14 cellular contexts compared by ENCODE assay signal in genomic region chr17:17885029-17885351, GRCh38. TPM values are rescaled to one million over a fixed set of nuclear protein-coding genes. Genes with fewer than 3 reads are reported as not detected.
DNase-seq lines count a peak whose midpoint lies in the region; ATAC-seq, FAIRE-seq and TF ChIP-seq lines count a peak whose summit lies in the region.
"Had no signal": no experiment of that assay in that cellular context is flagged by ENCODE, and none has a peak within 500 bp of the region (broad histone marks: within the 10 kb centered on the region; RNA-seq: fewer than 3 reads in every experiment).

No MANE protein-coding gene starts in this region.

- H3K4me3 Mint-ChIP-seq in brain: peak overlapping the region in 3 of 5 experiments; percentile 42 to 67 (median 50)
- no peak overlapping the region for H3K4me3 Mint-ChIP-seq in stimulated activated effector memory CD8-positive, alpha-beta T cell treated with anti-CD3 and anti-CD28 coated beads, Interleukin-12 subunit alpha, Interleukin-12 subunit beta, amount 100 ng/mL, for 72 hours

- no peaks in the 10 kb centered on the region for H3K9me3 Mint-ChIP-seq in brain
- H3K9me3 Mint-ChIP-seq in stimulated activated effector memory CD8-positive, alpha-beta T cell treated with anti-CD3 and anti-CD28 coated beads, Interleukin-12 subunit alpha, Interleukin-12 subunit beta, amount 100 ng/mL, for 72 hours: no peaks in the 10 kb centered on the region

- DNase-seq in NCI-H1417 (lab: John Stamatoyannopoulos, UW): peak; percentile 2 to 46 (median 28)
- DNase-seq in NCI-H1417 treated with DMSO at 0.1 percent for 48 hours (lab: John Stamatoyannopoulos, UW): no peak
- no peak for DNase-seq in stimulated activated effector memory CD8-positive, alpha-beta T cell treated with anti-CD3 and anti-CD28 coated beads, Interleukin-12 subunit alpha, Interleukin-12 subunit beta, amount 100 ng/mL, for 72 hours (ENCODE audit: low spot score in 2 of 2)
- no peak for DNase-seq in cerebellar nuclear complex (lab: John Stamatoyannopoulos, UW)
- DNase-seq in SIG-M5 (lab: John Stamatoyannopoulos, UW): no peak
- DNase-seq: GM23248, Karpas-422, MM.1S, NCI-H2081 had no signal

- peak overlapping the region; percentile 80 to 98 (median 92) for H3K27ac Mint-ChIP-seq in brain
- H3K27ac Mint-ChIP-seq in stimulated activated effector memory CD8-positive, alpha-beta T cell treated with anti-CD3 and anti-CD28 coated beads, Interleukin-12 subunit alpha, Interleukin-12 subunit beta, amount 100 ng/mL, for 72 hours: peak overlapping the region; percentile 30

- H3K36me3 Mint-ChIP-seq in brain: peaks cover 24% of the 10 kb centered on the region
- H3K36me3 Mint-ChIP-seq in stimulated activated effector memory CD8-positive, alpha-beta T cell treated with anti-CD3 and anti-CD28 coated beads, Interleukin-12 subunit alpha, Interleukin-12 subunit beta, amount 100 ng/mL, for 72 hours: peaks cover 29% of the 10 kb centered on the region

- TF ChIP-seq CTCF in brain (conservative IDR thresholded peaks at IDR 0.05): no peak

- ATAC-seq in stimulated activated effector memory CD8-positive, alpha-beta T cell treated with anti-CD3 and anti-CD28 coated beads, Interleukin-12 subunit alpha, Interleukin-12 subunit beta, amount 100 ng/mL, for 72 hours: no peak
- no peak for ATAC-seq in HG03342 (IDR thresholded peaks at IDR 0.05; ENCODE audit: unreplicated experiment)
- ATAC-seq: GM12878 had no signal

- peak; percentile 66 for FAIRE-seq in islet of Langerhans (lab: Jason Lieb, UNC)
- FAIRE-seq: GM12878, GM18507 had no signal

- peaks cover 7% of the 10 kb centered on the region for H3K27me3 Mint-ChIP-seq in brain

- H3K4me1 Mint-ChIP-seq in brain: peaks cover 86% of the 10 kb centered on the region
- no peaks in the 10 kb centered on the region for H3K4me1 Mint-ChIP-seq in stimulated activated effector memory CD8-positive, alpha-beta T cell treated with anti-CD3 and anti-CD28 coated beads, Interleukin-12 subunit alpha, Interleukin-12 subunit beta, amount 100 ng/mL, for 72 hours

RNA-seq across cellular contexts. Expression of gene SREBF1, which starts 48.2 kb away (rescaled TPM):
- 39.4 TPM for polyA plus RNA-seq in brain (ENCODE audit: insufficient read depth, low read depth, low replicate concordance)

Comparison
In these comparisons a context has a peak if more than half of its experiments do, and no peak if none do; other contexts are left out.
1. DNase-seq: peak in NCI-H1417 (3 of 3); none in NCI-H1417 treated with DMSO at 0.1 percent for 48 hours (single experiment), stimulated activated effector memory CD8-positive, alpha-beta T cell treated with anti-CD3 and anti-CD28 coated beads, Interleukin-12 subunit alpha, Interleukin-12 subunit beta, amount 100 ng/mL, for 72 hours (0 of 2), cerebellar nuclear complex (0 of 2) and SIG-M5 (single experiment).